In the genomic region with DNA sequence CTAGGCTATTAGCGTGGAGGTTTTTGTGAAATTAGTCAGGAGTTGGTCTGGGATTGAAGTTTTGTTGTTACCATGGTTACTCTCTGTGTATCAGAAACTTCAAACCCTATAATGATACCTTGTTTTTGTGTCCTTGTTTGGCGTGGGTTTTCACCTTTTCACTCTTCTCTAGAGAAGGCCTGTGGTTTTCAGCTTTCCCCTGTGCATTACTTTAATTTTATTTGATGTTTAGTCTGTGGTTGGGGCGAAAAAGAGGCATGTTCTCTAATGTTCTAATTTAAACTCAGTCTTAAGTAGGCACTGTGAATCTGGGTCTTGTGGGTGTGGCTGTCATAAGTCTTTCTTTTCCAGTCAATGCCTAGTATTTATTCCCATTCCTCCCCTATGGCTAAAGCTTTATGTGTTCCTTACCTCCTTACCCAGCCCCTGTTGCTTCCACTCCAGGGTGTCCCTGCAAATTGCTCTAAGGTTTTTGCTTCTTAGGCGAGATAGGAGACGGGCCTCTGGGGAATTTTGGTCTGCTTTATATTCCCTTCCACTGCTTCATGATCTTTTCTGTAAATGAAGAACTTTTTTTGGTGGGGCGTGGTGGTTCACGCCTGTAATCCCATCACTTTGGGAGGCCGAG, we compare ENCODE assay signal across 9 cellular contexts.
DNase-seq lines count a peak whose midpoint lies in the region; ATAC-seq and TF ChIP-seq lines count a peak whose summit lies in the region.
"Had no signal": no experiment of that assay in that cellular context is flagged by ENCODE, and none has a peak within 500 bp of the region (broad histone marks: within the 10 kb centered on the region; RNA-seq: fewer than 3 reads in every experiment).

No MANE protein-coding gene starts in this region.

- H3K36me3 ChIP-seq in endodermal cell (ENCODE audit: control insufficient read depth, insufficient read depth, low read length), result peaks cover 4% of the 10 kb centered on the region

- ATAC-seq in GM18499 (IDR thresholded peaks at IDR 0.05; ENCODE audit: insufficient read depth, unreplicated experiment), result peak; percentile 54
- peak; percentile 81 for ATAC-seq in GM21528 (IDR thresholded peaks at IDR 0.05; ENCODE audit: low FRiP score, unreplicated experiment)
- peak; percentile 91 for ATAC-seq in HG03571 (IDR thresholded peaks at IDR 0.05; ENCODE audit: unreplicated experiment)

- peak overlapping the region; percentile 77 for H3K27ac Mint-ChIP-seq in endodermal cell

- H3K9me3 Mint-ChIP-seq in endodermal cell, result no peaks in the 10 kb centered on the region

- H3K36me3 Mint-ChIP-seq in endodermal cell (ENCODE audit: low read depth), result peaks cover 21% of the 10 kb centered on the region

- H3K27ac ChIP-seq in endodermal cell (ENCODE audit: low read depth, low read length), result no peak overlapping the region

- 81% methylated on average over 7 of the region's 8 CpGs; no CpG with 5 or more reads in 1 of the 2 experiments for WGBS in endodermal cell (ENCODE audit: insufficient coverage in 1 of 2, insufficient read length in 1 of 2), 2 experiments

- no peaks in the 10 kb centered on the region for H3K27me3 ChIP-seq in endodermal cell (ENCODE audit: control insufficient read depth, insufficient read depth, low read length, poor library complexity, severe bottlenecking)

- peaks cover 22% of the 10 kb centered on the region for H3K4me1 Mint-ChIP-seq in endodermal cell

- no peak overlapping the region for H3K9ac ChIP-seq in endodermal cell (ENCODE audit: extremely low read depth, low read length, poor library complexity, severe bottlenecking)

- no peak for TF ChIP-seq CTCF in endodermal cell (conservative IDR thresholded peaks at IDR 0.05)

- DNase-seq in endodermal cell (peak; percentile 51), T1000 (lab: John Stamatoyannopoulos, UW) (no peak), NCI-H2081 (lab: John Stamatoyannopoulos, UW) (no peak), activated gamma-delta T cell (lab: John Stamatoyannopoulos, UW) (no peak), NCI-H2171 treated with DMSO at 0.1 percent for 48 hours (lab: John Stamatoyannopoulos, UW) (no peak)
- DNase-seq: NCI-H774 had no signal

- no peaks in the 10 kb centered on the region for H3K9me3 ChIP-seq in endodermal cell (ENCODE audit: control insufficient read depth, low read length)

- no peaks in the 10 kb centered on the region for H3K4me1 ChIP-seq in endodermal cell (ENCODE audit: control insufficient read depth, insufficient read depth, low read length)

- H3K27me3 Mint-ChIP-seq in endodermal cell (ENCODE audit: insufficient read depth), result no peaks in the 10 kb centered on the region

- H3K4me3 Mint-ChIP-seq in endodermal cell, result no peak overlapping the region

- H3K4me3 ChIP-seq in endodermal cell (ENCODE audit: low read length), result no peak overlapping the region
